ENCODE assay signal across 2 cellular contexts in genomic region chr16:46817961-46818360, GRCh38.
TF ChIP-seq lines count a peak whose summit lies in the region.

No MANE protein-coding gene starts in this region.

TF ChIP-seq in GM23338, 12 proteins besides CTCF, POLR2A, EP300 and RAD21:
- TF ChIP-seq REST (IDR thresholded peaks at IDR 0.05; ENCODE audit: unreplicated experiment), result no peak
- TF ChIP-seq STAT1 (IDR thresholded peaks at IDR 0.05; ENCODE audit: unreplicated experiment), result no peak
- no peak for TF ChIP-seq NANOG (IDR thresholded peaks at IDR 0.05; ENCODE audit: borderline replicate concordance)
- TF ChIP-seq ZNF114 (CRISPR knock-in tag; IDR thresholded peaks at IDR 0.05), result no peak
- TF ChIP-seq EZH2 (IDR thresholded peaks at IDR 0.05; ENCODE audit: low read depth, unreplicated experiment), result no peak
- TF ChIP-seq POLR2AphosphoS5 (IDR thresholded peaks at IDR 0.05; ENCODE audit: low read depth), result no peak
- TF ChIP-seq ETS1 (IDR thresholded peaks at IDR 0.05), result no peak
- no peak for TF ChIP-seq CREB1 (CRISPR knock-in tag; IDR thresholded peaks at IDR 0.05; ENCODE audit: low read depth)
- TF ChIP-seq ZNF331 (CRISPR knock-in tag; IDR thresholded peaks at IDR 0.05; ENCODE audit: low read depth), result no peak

TF ChIP-seq in HepG2, 621 proteins besides CTCF, POLR2A, EP300 and RAD21:
- TF ChIP-seq FOSL2 (CRISPR knock-in tag; IDR thresholded peaks at IDR 0.05) (peak; percentile 75), HMGXB3 (CRISPR knock-in tag; IDR thresholded peaks at IDR 0.05; ENCODE audit: borderline replicate concordance) (no peak), RARA (CRISPR knock-in tag; IDR thresholded peaks at IDR 0.05) (peak; percentile 45; the same call in 1 of the 2 replicates), AHDC1 (CRISPR knock-in tag; IDR thresholded peaks at IDR 0.05; ENCODE audit: borderline replicate concordance) (no peak)
